22 cellular contexts compared by ENCODE assay signal in genomic region chr2:3703236-3703682, GRCh38. TPM values are rescaled to one million over a fixed set of nuclear protein-coding genes. Genes with fewer than 3 reads are reported as not detected.
DNase-seq lines count a peak whose midpoint lies in the region; ATAC-seq and TF ChIP-seq lines count a peak whose summit lies in the region.
"Had no signal": no experiment of that assay in that cellular context is flagged by ENCODE, and none has a peak within 500 bp of the region (broad histone marks: within the 10 kb centered on the region; RNA-seq: fewer than 3 reads in every experiment).

Gene DCDC2C, plus strand, starts transcription at chr2:3703575. Its CDS starts 177 bp downstream, at chr2:3703752.

- H3K27ac ChIP-seq in coronary artery (no peak within 1 kb of the TSS), mesenchymal stem cell (ENCODE audit: low read length, poor library complexity, severe bottlenecking) (no peak within 1 kb of the TSS), tibial artery (no peak within 1 kb of the TSS), osteoblast (ENCODE audit: low read depth, low read length) (no peak within 1 kb of the TSS)
- H3K27ac ChIP-seq: C4-2B, right lobe of liver had no signal

- no peak within 1 kb of the TSS for H3K9ac ChIP-seq in mesenchymal stem cell (ENCODE audit: low read length)

- no peaks in the 10 kb centered on the region for H3K79me2 ChIP-seq in osteoblast (ENCODE audit: insufficient read depth, low read length)

- H3K4me3 ChIP-seq in coronary artery (peak within 1 kb of the TSS; percentile 61), mesenchymal stem cell (ENCODE audit: insufficient read depth in 1 of 2, low read depth in 1 of 2, low read length in 2 of 2) (peak within 1 kb of the TSS in 1 of 2 experiments; percentile 17), tibial artery (peak within 1 kb of the TSS; percentile 15 to 37), osteoblast (ENCODE audit: insufficient read depth, low read length) (no peak within 1 kb of the TSS)
- H3K4me3 ChIP-seq: GM12878, right lobe of liver had no signal

- no peak within 1 kb of the TSS for H2BK5ac ChIP-seq in mesenchymal stem cell (ENCODE audit: low read depth, low read length, poor library complexity, severe bottlenecking)

- intact Hi-C loops in tibial artery (cut with DNase I; ENCODE audit: low total_unique reads), result no loop called here

- H4K8ac ChIP-seq in mesenchymal stem cell (ENCODE audit: low read length), result no peak within 1 kb of the TSS

- no peak within 1 kb of the TSS for H2BK15ac ChIP-seq in mesenchymal stem cell (ENCODE audit: low read depth, poor library complexity, severe bottlenecking)

- no peaks in the 10 kb centered on the region for H3K79me1 ChIP-seq in mesenchymal stem cell (replicated peaks; ENCODE audit: low read length, poor library complexity, severe bottlenecking)

- no peaks in the 10 kb centered on the region for H3K9me3 Mint-ChIP-seq in activated naive CD4-positive, alpha-beta T cell treated with anti-CD3 and anti-CD28 coated beads, Interleukin-2, amount 50 U/mL, for 24 hours
- no peaks in the 10 kb centered on the region for H3K9me3 Mint-ChIP-seq in activated T-cell treated with anti-CD3 and anti-CD28 coated beads, Interleukin-2, amount 50 U/mL, for 4 hours
- H3K9me3 Mint-ChIP-seq: activated naive CD4-positive, alpha-beta T cell treated with anti-CD3 and anti-CD28 coated beads for 36 hours had no signal

- no peaks in the 10 kb centered on the region for H3K36me3 Mint-ChIP-seq in activated naive CD4-positive, alpha-beta T cell treated with anti-CD3 and anti-CD28 coated beads, Interleukin-2, amount 50 U/mL, for 24 hours
- no peaks in the 10 kb centered on the region for H3K36me3 Mint-ChIP-seq in activated T-cell treated with anti-CD3 and anti-CD28 coated beads, Interleukin-2, amount 50 U/mL, for 4 hours (ENCODE audit: insufficient read depth)

- no peak within 1 kb of the TSS for H2AK5ac ChIP-seq in mesenchymal stem cell (ENCODE audit: low read length, severe bottlenecking)

- H3K9me3 ChIP-seq in mesenchymal stem cell (ENCODE audit: control insufficient read depth, low read length), result no peaks in the 10 kb centered on the region
- H3K9me3 ChIP-seq in tibial artery, result no peaks in the 10 kb centered on the region
- no peaks in the 10 kb centered on the region for H3K9me3 ChIP-seq in osteoblast (ENCODE audit: low read depth, low read length)
- H3K9me3 ChIP-seq: right lobe of liver had no signal

- H4K20me1 ChIP-seq in osteoblast (ENCODE audit: insufficient read depth, low read length), result no peaks in the 10 kb centered on the region

- H3K4me1 Mint-ChIP-seq in activated naive CD4-positive, alpha-beta T cell treated with anti-CD3 and anti-CD28 coated beads, Interleukin-2, amount 50 U/mL, for 24 hours, result no peaks in the 10 kb centered on the region
- no peaks in the 10 kb centered on the region for H3K4me1 Mint-ChIP-seq in activated T-cell treated with anti-CD3 and anti-CD28 coated beads, Interleukin-2, amount 50 U/mL, for 4 hours (ENCODE audit: low read depth)

- peak within 1 kb of the TSS; percentile 7 for H3K4me3 Mint-ChIP-seq in activated naive CD4-positive, alpha-beta T cell treated with anti-CD3 and anti-CD28 coated beads, Interleukin-2, amount 50 U/mL, for 24 hours
- H3K4me3 Mint-ChIP-seq in activated T-cell treated with anti-CD3 and anti-CD28 coated beads, Interleukin-2, amount 50 U/mL, for 4 hours, result no peak within 1 kb of the TSS
- H3K4me3 Mint-ChIP-seq: activated naive CD4-positive, alpha-beta T cell treated with anti-CD3 and anti-CD28 coated beads for 36 hours had no signal

- H2AFZ ChIP-seq in mesenchymal stem cell (ENCODE audit: low read depth, low read length) (no peak within 1 kb of the TSS), osteoblast (ENCODE audit: low read length) (no peak within 1 kb of the TSS)

- H3K36me3 ChIP-seq in mesenchymal stem cell (ENCODE audit: control insufficient read depth in 1 of 2, insufficient read depth in 2 of 2, low read depth in 1 of 2, low read length in 2 of 2) (peaks cover 0 to 3% of the 10 kb centered on the region in 2 experiments), tibial artery (no peaks in the 10 kb centered on the region), osteoblast (ENCODE audit: insufficient read depth, low read length) (no peaks in the 10 kb centered on the region)
- H3K36me3 ChIP-seq: right lobe of liver had no signal

- peak within 1 kb of the TSS; percentile 30 for H3K27ac Mint-ChIP-seq in activated naive CD4-positive, alpha-beta T cell treated with anti-CD3 and anti-CD28 coated beads, Interleukin-2, amount 50 U/mL, for 24 hours
- H3K27ac Mint-ChIP-seq: activated naive CD4-positive, alpha-beta T cell treated with anti-CD3 and anti-CD28 coated beads for 36 hours had no signal

- H3K27me3 ChIP-seq in mesenchymal stem cell (ENCODE audit: control insufficient read depth in 1 of 2, insufficient read depth in 1 of 2, low read length in 2 of 2), result peaks cover 12 to 35% of the 10 kb centered on the region in 2 experiments
- H3K27me3 ChIP-seq in tibial artery, result peaks cover 0 to 22% of the 10 kb centered on the region in 2 donors
- H3K27me3 ChIP-seq in osteoblast (ENCODE audit: insufficient read depth, low read length), result peaks cover 4% of the 10 kb centered on the region
- H3K27me3 ChIP-seq: right lobe of liver had no signal

- H3K23ac ChIP-seq in mesenchymal stem cell (ENCODE audit: low read length in 2 of 2), result no peak within 1 kb of the TSS

- no peak within 1 kb of the TSS for H3K4me2 ChIP-seq in mesenchymal stem cell (ENCODE audit: low read length, poor library complexity, severe bottlenecking)
- no peak within 1 kb of the TSS for H3K4me2 ChIP-seq in osteoblast (ENCODE audit: insufficient read depth, low read length)

- peaks cover 25% of the 10 kb centered on the region for H3K27me3 Mint-ChIP-seq in activated naive CD4-positive, alpha-beta T cell treated with anti-CD3 and anti-CD28 coated beads, Interleukin-2, amount 50 U/mL, for 24 hours
- H3K27me3 Mint-ChIP-seq in activated T-cell treated with anti-CD3 and anti-CD28 coated beads, Interleukin-2, amount 50 U/mL, for 4 hours (ENCODE audit: low read depth), result peaks cover 30% of the 10 kb centered on the region

- peak within 1 kb of the TSS; percentile 12 for H4K91ac ChIP-seq in mesenchymal stem cell (ENCODE audit: low read length)

- H2BK120ac ChIP-seq in mesenchymal stem cell (ENCODE audit: low read depth, low read length), result no peak within 1 kb of the TSS

- peaks cover 6% of the 10 kb centered on the region for H3K4me1 ChIP-seq in mesenchymal stem cell (ENCODE audit: control insufficient read depth, insufficient read depth, low read depth, low read length)
- H3K4me1 ChIP-seq in tibial artery, result peaks cover 0 to 34% (median 6%) of the 10 kb centered on the region in 4 donors
- H3K4me1 ChIP-seq in osteoblast (ENCODE audit: insufficient read depth, low read length), result no peaks in the 10 kb centered on the region
- H3K4me1 ChIP-seq: right lobe of liver had no signal

- no peak within 1 kb of the TSS for H2BK12ac ChIP-seq in mesenchymal stem cell (ENCODE audit: low read length in 2 of 2)

- no peak for DNase-seq in activated naive CD4-positive, alpha-beta T cell (lab: John Stamatoyannopoulos, UW)
- DNase-seq in coronary artery (ENCODE audit: low spot score), result no peak
- no peak for DNase-seq in mesenchymal stem cell
- DNase-seq in tibial artery, result no peak
- no peak for DNase-seq in NCI-H1436 treated with DMSO at 0.1 percent for 48 hours (lab: John Stamatoyannopoulos, UW)
- DNase-seq in activated T-cell treated with anti-CD3 and anti-CD28 coated beads, Interleukin-2, amount 50 U/mL, for 4 hours, result no peak
- DNase-seq in osteoblast (ENCODE audit: insufficient read length, low spot score, missing footprints), result no peak
- DNase-seq: activated naive CD4-positive, alpha-beta T cell treated with anti-CD3 and anti-CD28 coated beads for 36 hours; hippocampal formation; NCI-H1105; NCI-H524 treated with DMSO at 0.1 percent for 48 hours; right lobe of liver; SHP77 treated with DMSO at 0.1 percent for 48 hours; stimulated activated naive CD4-positive, alpha-beta T cell had no signal

- TF ChIP-seq CTCF in coronary artery (IDR thresholded peaks at IDR 0.05) (no peak), tibial artery (IDR thresholded peaks at IDR 0.05) (no peak), osteoblast (IDR thresholded peaks at IDR 0.05; ENCODE audit: extremely low read depth, low read depth, low read length) (no peak)

- H3K4ac ChIP-seq in mesenchymal stem cell (ENCODE audit: low read depth in 1 of 2, low read length in 2 of 2), result no peak within 1 kb of the TSS

- ATAC-seq in activated T-cell treated with anti-CD3 and anti-CD28 coated beads, Interleukin-2, amount 50 U/mL, for 4 hours, result no peak
- ATAC-seq: GM12878, left lobe of liver had no signal

- no peak within 1 kb of the TSS for H3K18ac ChIP-seq in mesenchymal stem cell (ENCODE audit: low read depth in 1 of 2, low read length in 2 of 2)

- no peak within 1 kb of the TSS for H3K14ac ChIP-seq in mesenchymal stem cell (ENCODE audit: low read length in 2 of 2)

- 37% methylated on average over 37 of the region's 48 CpGs for WGBS in mesenchymal stem cell

RNA-seq across cellular contexts. Expression of gene DCDC2C, which starts in this region (rescaled TPM):
- not detected for polyA plus RNA-seq in mesenchymal stem cell (2013, experiment 1 of 2)
- not detected for polyA plus RNA-seq in mesenchymal stem cell (2013, experiment 2 of 2)
- not detected for total RNA-seq in activated T-cell treated with anti-CD3 and anti-CD28 coated beads, Interleukin-2, amount 50 U/mL, for 4 hours
- total RNA-seq in osteoblast, result not detected in 2 replicates
- total RNA-seq: activated naive CD4-positive, alpha-beta T cell treated with anti-CD3 and anti-CD28 coated beads for 36 hours; GM12878; H4; HT-29; left lobe of liver; OCI-LY7; osteocyte; right lobe of liver had no signal
- polyA plus RNA-seq: GM12878 had no signal
